Comparison of ENCODE assay signal across 23 cellular contexts in the genomic region with DNA sequence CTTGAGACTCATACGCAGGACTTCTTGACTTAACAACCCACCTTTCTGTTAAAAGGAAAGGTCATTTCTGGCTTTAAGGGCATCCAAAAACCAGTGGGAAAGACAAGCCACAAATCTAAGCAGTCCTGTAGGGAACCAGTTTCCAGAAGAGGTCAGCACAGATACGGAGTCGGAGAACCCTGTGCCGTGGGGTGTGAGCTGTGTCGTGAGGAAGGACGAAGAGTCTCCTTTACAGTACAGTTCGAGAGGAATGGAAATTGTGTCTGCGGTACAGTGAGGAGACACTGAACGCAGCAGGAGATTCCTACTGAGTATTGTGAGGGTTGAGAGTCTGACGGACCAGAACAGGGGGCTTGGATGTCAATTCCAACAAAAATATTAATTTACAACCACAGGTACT. TPM values are rescaled to one million over a fixed set of nuclear protein-coding genes. Genes with fewer than 3 reads are reported as not detected.
DNase-seq lines count a peak whose midpoint lies in the region; ATAC-seq and TF ChIP-seq lines count a peak whose summit lies in the region.
"Had no signal": no experiment of that assay in that cellular context is flagged by ENCODE, and none has a peak within 500 bp of the region (broad histone marks: within the 10 kb centered on the region; RNA-seq: fewer than 3 reads in every experiment).

No MANE protein-coding gene starts in this region.

- H4K20me1 ChIP-seq in HCT116 (ENCODE audit: insufficient read depth) (no peaks in the 10 kb centered on the region), osteoblast (ENCODE audit: insufficient read depth, low read length) (peaks cover 2% of the 10 kb centered on the region)

- H2BK120ac ChIP-seq in neuronal stem cell (ENCODE audit: low read depth, low read length) = no peak overlapping the region

- ATAC-seq in Right ventricle myocardium inferior = peak; percentile 30
- no peak for ATAC-seq in HCT116
- no peak for ATAC-seq in WTC11

- intact Hi-C loops in Right ventricle myocardium inferior (cut with DNase I) (no loop called here), HCT116 (cut with micrococcal nuclease) (no loop called here)

- H3K79me1 ChIP-seq in neuronal stem cell (ENCODE audit: low read depth, low read length) = no peaks in the 10 kb centered on the region

- H3K9ac ChIP-seq in HCT116 (ENCODE audit: low read length) = no peak overlapping the region
- H3K9ac ChIP-seq in neuronal stem cell (ENCODE audit: low read depth, low read length, poor library complexity) = no peak overlapping the region
- H3K9ac ChIP-seq: GM23248 had no signal

- no peaks in the 10 kb centered on the region for H3K9me2 ChIP-seq in HCT116 (ENCODE audit: insufficient read depth)

- peaks cover 44% of the 10 kb centered on the region for H3K36me3 Mint-ChIP-seq in WTC11

- no TSS peak for BruUV-seq in HCT116 (replicated peaks; lab: Mats Ljungman, UMichigan)

- no peak overlapping the region for H2AK5ac ChIP-seq in neuronal stem cell (ENCODE audit: low read depth, low read length)

- no peak overlapping the region for H2BK12ac ChIP-seq in neuronal stem cell (ENCODE audit: low read length)

- no peak overlapping the region for H4K91ac ChIP-seq in neuronal stem cell (ENCODE audit: low read depth, low read length, poor library complexity)

- TF ChIP-seq POLR2A in HCT116 (IDR thresholded peaks at IDR 0.05; ENCODE audit: borderline replicate concordance, extremely low read depth, insufficient read depth, insufficient read length) = no peak

- H2BK15ac ChIP-seq in neuronal stem cell (ENCODE audit: low read length) = no peak overlapping the region

- H3K4me2 ChIP-seq in HCT116 (ENCODE audit: low read length) (no peak overlapping the region), osteoblast (ENCODE audit: insufficient read depth, low read length) (no peak overlapping the region), neuronal stem cell (ENCODE audit: insufficient read depth, low read length, poor library complexity, severe bottlenecking) (no peak overlapping the region)

- no peaks in the 10 kb centered on the region for H3K79me2 ChIP-seq in HCT116 (ENCODE audit: insufficient read depth, low read length)
- no peaks in the 10 kb centered on the region for H3K79me2 ChIP-seq in osteoblast (ENCODE audit: insufficient read depth, low read length)

- H3K9me3 Mint-ChIP-seq in WTC11 = no peaks in the 10 kb centered on the region
- H3K9me3 Mint-ChIP-seq: CD14-positive monocyte, IgD-negative memory B cell had no signal

- no peak overlapping the region for H3K14ac ChIP-seq in neuronal stem cell (ENCODE audit: low read length)

- CTCF ChIA-PET in HCT116 (lab: Charles Lee) (no interaction called here), WTC11 (lab: Charles Lee) (interaction anchor here (0.7 to 1.9 kb wide), 4 partner anchors 47 to 221 kb away, joined by 3 to 4 read pairs (median 3); no protein-coding TSS in a partner anchor)

- DNase-seq in Right ventricle myocardium inferior (ENCODE audit: missing footprints) = no peak
- no peak for DNase-seq in right atrium auricular region (ENCODE audit: low spot score)
- no peak for DNase-seq in HCT116 (ENCODE audit: low read depth, low spot score)
- no peak for DNase-seq in WTC11 (ENCODE audit: low spot score)
- DNase-seq in osteoblast (ENCODE audit: insufficient read length, low spot score, missing footprints) = peak; percentile 78
- no peak for DNase-seq in stimulated activated CD4-positive, alpha-beta T cell treated with anti-CD3 and anti-CD28 coated beads, Interleukin-4, amount 100 ng/mL, for 24 hours
- no peak for DNase-seq in neuronal stem cell (ENCODE audit: low spot score)
- DNase-seq: 8988T, ACHN, BE2C, GM23248, NCI-H1048, NCI-H1417, NCI-H1694, NCI-H2029 treated with DMSO at 0.1 percent for 48 hours, NCI-H446 treated with DMSO at 0.1 percent for 48 hours, NCI-H526, NCI-H82, Peyer's patch, SJCRH30 had no signal

- WGBS in neuronal stem cell (ENCODE audit: extremely low coverage in 2 of 2, insufficient read length in 2 of 2, insufficient replicate concordance in 1 of 2), 2 donors = no CpG with 5 or more reads among the region's 10 CpGs

- no peak overlapping the region for H3K23ac ChIP-seq in neuronal stem cell (ENCODE audit: low read depth, low read length, poor library complexity)

- TF ChIP-seq CTCF in right atrium auricular region (IDR thresholded peaks at IDR 0.05) (no peak), HCT116 (IDR thresholded peaks at IDR 0.05 in 2 of 3, conservative IDR thresholded peaks at IDR 0.05 in 1 of 3; ENCODE audit: borderline replicate concordance in 1 of 3, insufficient read depth in 1 of 3, low read depth in 2 of 3, low read length in 2 of 3) (no peak), WTC11 (IDR thresholded peaks at IDR 0.05) (no peak), osteoblast (IDR thresholded peaks at IDR 0.05; ENCODE audit: extremely low read depth, low read depth, low read length) (no peak)

- H3K36me3 ChIP-seq in right atrium auricular region (peaks cover 27% of the 10 kb centered on the region), HCT116 (ENCODE audit: control insufficient read depth in 1 of 2, insufficient read depth in 2 of 2, low read length in 2 of 2) (peaks cover 20 to 41% of the 10 kb centered on the region in 2 experiments; a peak in 3 of 4 replicates), osteoblast (ENCODE audit: insufficient read depth, low read length) (peaks cover 45% of the 10 kb centered on the region), neuronal stem cell (replicated peaks in 1 of 2; ENCODE audit: control insufficient read depth in 2 of 2, insufficient read depth in 2 of 2, low read length in 2 of 2) (peaks cover 43 to 53% of the 10 kb centered on the region in 2 donors)

- RAD21 ChIA-PET in HCT116 (lab: Charles Lee; ENCODE audit: low non-redundant PET in 1 of 2, low total read pairs in 2 of 2, uncharacterized antibody in 2 of 2, unreplicated experiment in 2 of 2) = no interaction called here

- H3K4ac ChIP-seq in neuronal stem cell (ENCODE audit: low read length) = no peak overlapping the region

- H3K4me1 Mint-ChIP-seq in WTC11 = no peaks in the 10 kb centered on the region
- H3K4me1 Mint-ChIP-seq: CD14-positive monocyte, IgD-negative memory B cell had no signal

- POLR2A ChIA-PET in HCT116 (lab: Charles Lee) (no interaction called here), WTC11 (lab: Charles Lee) (interaction anchor here (1.0 kb wide), 1 partner anchor 9 kb away, joined by 3 read pairs; no protein-coding TSS in a partner anchor)

- H3K4me3 Mint-ChIP-seq in WTC11 = no peak overlapping the region
- H3K4me3 Mint-ChIP-seq: CD14-positive monocyte, IgD-negative memory B cell had no signal

- no peak overlapping the region for H3K4me3 ChIP-seq in right atrium auricular region
- H3K4me3 ChIP-seq in HCT116 (replicated peaks in 1 of 2; ENCODE audit: low read depth in 1 of 2, low read length in 2 of 2) = no peak overlapping the region
- no peak overlapping the region for H3K4me3 ChIP-seq in osteoblast (ENCODE audit: insufficient read depth, low read length)
- H3K4me3 ChIP-seq in neuronal stem cell (ENCODE audit: low read length in 2 of 2) = no peak overlapping the region
- H3K4me3 ChIP-seq: GM23248, HAP-1, Peyer's patch, SJCRH30 had no signal

- H3K4me1 ChIP-seq in right atrium auricular region = peaks cover 0 to 23% of the 10 kb centered on the region in 2 donors
- peaks cover 0 to 4% of the 10 kb centered on the region in 2 experiments; a peak in 2 of 4 replicates for H3K4me1 ChIP-seq in HCT116 (ENCODE audit: control insufficient read depth in 1 of 2, insufficient read depth in 2 of 2, low read length in 2 of 2)
- peaks cover 13% of the 10 kb centered on the region for H3K4me1 ChIP-seq in osteoblast (ENCODE audit: insufficient read depth, low read length)
- H3K4me1 ChIP-seq in neuronal stem cell (ENCODE audit: control insufficient read depth in 2 of 2, insufficient read depth in 1 of 2, low read depth in 1 of 2, low read length in 2 of 2) = no peaks in the 10 kb centered on the region
- H3K4me1 ChIP-seq: BE2C, HAP-1 had no signal

- H3K9me3 ChIP-seq in right atrium auricular region (no peaks in the 10 kb centered on the region), HCT116 (ENCODE audit: control insufficient read depth in 1 of 2, insufficient read depth in 1 of 2, low read depth in 1 of 2, low read length in 2 of 2) (no peaks in the 10 kb centered on the region), osteoblast (ENCODE audit: low read depth, low read length) (no peaks in the 10 kb centered on the region), neuronal stem cell (replicated peaks in 1 of 2; ENCODE audit: control insufficient read depth in 2 of 2, insufficient read depth in 1 of 2, low read depth in 1 of 2, low read length in 2 of 2) (no peaks in the 10 kb centered on the region)
- H3K9me3 ChIP-seq: BE2C, HAP-1, Peyer's patch, SJCRH30 had no signal

- H4K8ac ChIP-seq in neuronal stem cell (ENCODE audit: low read depth, low read length) = no peak overlapping the region

- TF ChIP-seq RAD21 in HCT116 (IDR thresholded peaks at IDR 0.05; ENCODE audit: low read depth) = no peak

- H3K27ac ChIP-seq in right atrium auricular region (peak overlapping the region in 1 of 2 donors; percentile 16), HCT116 (ENCODE audit: low read depth, low read length) (no peak overlapping the region), osteoblast (ENCODE audit: low read depth, low read length) (no peak overlapping the region), neuronal stem cell (replicated peaks; ENCODE audit: low read length) (no peak overlapping the region)
- H3K27ac ChIP-seq: GM23248, Peyer's patch, SJCRH30 had no signal

- H3K27me3 Mint-ChIP-seq in WTC11 (ENCODE audit: low read depth) = no peaks in the 10 kb centered on the region; the same call in 1 of the 2 replicates
- H3K27me3 Mint-ChIP-seq: IgD-negative memory B cell had no signal

- peak overlapping the region; percentile 65; the same call in 1 of the 2 replicates for H3K27ac Mint-ChIP-seq in WTC11
- H3K27ac Mint-ChIP-seq: CD14-positive monocyte, IgD-negative memory B cell had no signal

- no peaks in the 10 kb centered on the region for H3K27me3 ChIP-seq in right atrium auricular region
- H3K27me3 ChIP-seq in HCT116 (ENCODE audit: insufficient read depth, low read length) = no peaks in the 10 kb centered on the region
- no peaks in the 10 kb centered on the region for H3K27me3 ChIP-seq in osteoblast (ENCODE audit: insufficient read depth, low read length)
- no peaks in the 10 kb centered on the region for H3K27me3 ChIP-seq in neuronal stem cell (ENCODE audit: control insufficient read depth in 3 of 3, insufficient read depth in 3 of 3, low read depth in 1 of 3, low read length in 3 of 3)
- H3K27me3 ChIP-seq: BE2C, Peyer's patch had no signal

- H2BK5ac ChIP-seq in neuronal stem cell (ENCODE audit: low read length) = no peak overlapping the region

- H3K18ac ChIP-seq in neuronal stem cell (ENCODE audit: low read length) = no peak overlapping the region

- H2AFZ ChIP-seq in HCT116 (ENCODE audit: low read depth, low read length, poor library complexity, severe bottlenecking) (no peak overlapping the region), osteoblast (ENCODE audit: low read length) (no peak overlapping the region), neuronal stem cell (ENCODE audit: low read length) (no peak overlapping the region)
- H2AFZ ChIP-seq: GM23248 had no signal

RNA-seq across cellular contexts. Expression of gene SLC30A3, which starts 17.7 kb away (rescaled TPM):
- 10.1 TPM for total RNA-seq in Right ventricle myocardium inferior
- total RNA-seq in right atrium auricular region = 1 to 10 TPM; 5.7 to 9.4 TPM
- total RNA-seq in HCT116 (2021; ENCODE audit: unreplicated experiment) = 20.5 TPM
- polyA plus RNA-seq in HCT116 (2012) = 16.1 and 18.0 TPM in 2 replicates
- total RNA-seq in WTC11 (2021) = 8.0 to 8.9 TPM (median 8.1 TPM) in 3 replicates
- total RNA-seq in osteoblast = under 0.01 and 0.88 TPM in 2 replicates
- 1.2 TPM for polyA plus RNA-seq in neuronal stem cell (2013, experiment 1 of 2)
- 1.3 TPM for polyA plus RNA-seq in neuronal stem cell (2013, experiment 2 of 2)
- total RNA-seq: GM23248 had no signal
- polyA plus RNA-seq: CD14-positive monocyte, GM23248, IgD-negative memory B cell had no signal

RNA-seq across cellular contexts. Expression of gene CAD, which starts 27.9 kb away (rescaled TPM):
- total RNA-seq in Right ventricle myocardium inferior (9.4 TPM), right atrium auricular region (10 to 100 TPM in 1 of 2 donors, 1 to 10 TPM in 1; 4.8 to 13.2 TPM), HCT116 (2021; ENCODE audit: unreplicated experiment) (114 TPM), WTC11 (2021) (145 to 178 TPM (median 150 TPM) in 3 replicates), osteoblast (28.6 and 30.8 TPM in 2 replicates)
- 86.2 and 90.4 TPM in 2 replicates for polyA plus RNA-seq in HCT116 (2012)
- 16.3 TPM for polyA plus RNA-seq in neuronal stem cell (2013, experiment 1 of 2)
- 16.0 TPM for polyA plus RNA-seq in neuronal stem cell (2013, experiment 2 of 2)

RNA-seq across cellular contexts. Expression of gene DNAJC5G, which starts 30.1 kb away (rescaled TPM):
- total RNA-seq in Right ventricle myocardium inferior (1.9 TPM), right atrium auricular region (under 1 TPM; 0.59 to 0.94 TPM), HCT116 (2021; ENCODE audit: unreplicated experiment) (2.5 TPM), WTC11 (2021) (0.18 to 0.44 TPM (median 0.34 TPM) in 3 replicates), osteoblast (not detected in 2 replicates)
- 1.0 and 1.1 TPM in 2 replicates for polyA plus RNA-seq in HCT116 (2012)
- polyA plus RNA-seq in neuronal stem cell (2013, experiment 1 of 2) = 0.04 TPM
- polyA plus RNA-seq in neuronal stem cell (2013, experiment 2 of 2) = not detected
- total RNA-seq: GM23248, SJCRH30 had no signal
- polyA plus RNA-seq: CD14-positive monocyte, GM23248, IgD-negative memory B cell had no signal

RNA-seq across cellular contexts. Expression of gene SLC5A6, which starts 33.0 kb away (rescaled TPM):
- 12.3 TPM for total RNA-seq in Right ventricle myocardium inferior
- total RNA-seq in right atrium auricular region = 10 to 100 TPM in 1 of 2 donors, 1 to 10 TPM in 1; 9.2 to 14.7 TPM
- total RNA-seq in HCT116 (2021; ENCODE audit: unreplicated experiment) = 55.4 TPM
- 40.8 and 47.1 TPM in 2 replicates for polyA plus RNA-seq in HCT116 (2012)
- 80.8 to 111 TPM (median 86.4 TPM) in 3 replicates for total RNA-seq in WTC11 (2021)
- 14.1 TPM in 2 replicates for total RNA-seq in osteoblast
- 29.5 TPM for polyA plus RNA-seq in neuronal stem cell (2013, experiment 1 of 2)
- polyA plus RNA-seq in neuronal stem cell (2013, experiment 2 of 2) = 28.8 TPM

RNA-seq across cellular contexts. Expression of gene ATRAID, which starts 33.3 kb away (rescaled TPM):
- 115 TPM for total RNA-seq in Right ventricle myocardium inferior
- 100 to 1,000 TPM; 193 TPM for total RNA-seq in right atrium auricular region
- 93.6 TPM for total RNA-seq in HCT116 (2021; ENCODE audit: unreplicated experiment)
- 97.4 and 124 TPM in 2 replicates for polyA plus RNA-seq in HCT116 (2012)
- total RNA-seq in WTC11 (2021) = 97.2 to 115 TPM (median 109 TPM) in 3 replicates
- total RNA-seq in osteoblast = 187 and 198 TPM in 2 replicates
- polyA plus RNA-seq in neuronal stem cell (2013, experiment 1 of 2) = 159 TPM
- polyA plus RNA-seq in neuronal stem cell (2013, experiment 2 of 2) = 154 TPM
